Comparison of ENCODE assay signal across 24 cellular contexts in genomic region chr11:111305871-111306270, GRCh38. TPM values are rescaled to one million over a fixed set of nuclear protein-coding genes. Genes with fewer than 3 reads are reported as not detected.
"Had no signal": no experiment of that assay in that cellular context is flagged by ENCODE, and none has a peak within 500 bp of the region (broad histone marks: within the 10 kb centered on the region; RNA-seq: fewer than 3 reads in every experiment).

No MANE protein-coding gene starts in this region.

- H3K4me3 ChIP-seq: lower lobe of right lung, thyroid gland had no signal

- H3K36me3 ChIP-seq: brain microvascular endothelial cell, lower lobe of right lung, thyroid gland had no signal

- H3K9me3 ChIP-seq: lower lobe of right lung, thyroid gland had no signal

- H3K27me3 ChIP-seq: thyroid gland had no signal

- ATAC-seq: activated CD8-positive, alpha-beta T cell treated with anti-CD3 and anti-CD28 coated beads for 36 hours; activated T-cell treated with anti-CD3 and anti-CD28 coated beads, Interleukin-2, amount 50 U/mL, for 4 hours; foreskin keratinocyte; left colon; lower lobe of right lung had no signal

- DNase-seq: activated CD4-positive, alpha-beta T cell treated with anti-CD3 and anti-CD28 coated beads, Interleukin-2, amount 10 ng/mL, durations not matched to agents 24 days and 14 days; activated CD8-positive, alpha-beta T cell treated with anti-CD3 and anti-CD28 coated beads for 36 hours; activated effector memory CD4-positive, alpha-beta T cell treated with Interleukin-2 at 50 U/mL for 16 hours; activated naive CD4-positive, alpha-beta T cell treated with anti-CD3 and anti-CD28 coated beads, Interleukin-2, amount 50 U/mL, for 16 hours; activated T-cell treated with anti-CD3 and anti-CD28 coated beads, Interleukin-2, amount 50 U/mL, for 4 hours; aorta; brain microvascular endothelial cell; central memory CD4-positive, alpha-beta T cell; endodermal cell; foreskin keratinocyte; hippocampal formation; islet precursor cell; left colon; lower lobe of right lung; nucleus accumbens; posterior cingulate gyrus; retina; stimulated activated CD4-positive, alpha-beta T cell treated with anti-CD3 and anti-CD28 coated beads, Interleukin-12 subunit alpha, Interleukin-12 subunit beta, amount 100 ng/mL, for 4 hours; stimulated activated CD4-positive, alpha-beta T cell treated with anti-CD3 and anti-CD28 coated beads, Interleukin-1b, Interleukin-23, amount 100 ng/mL, for 48 hours; stimulated activated CD8-positive, alpha-beta memory T cell treated with anti-CD3 and anti-CD28 coated beads, Interleukin-4, amount 100 ng/mL, for 48 hours; stimulated activated naive CD4-positive, alpha-beta T cell; T-helper 2 cell; thyroid gland had no signal

- H3K27ac ChIP-seq: brain microvascular endothelial cell, epithelial cell of prostate, foreskin keratinocyte, lower lobe of right lung, thyroid gland had no signal

- H3K4me1 ChIP-seq: foreskin keratinocyte had no signal

RNA-seq across cellular contexts. Expression of gene POU2AF3, which starts 7.5 kb away (rescaled TPM):
- total RNA-seq: activated CD8-positive, alpha-beta T cell treated with anti-CD3 and anti-CD28 coated beads for 36 hours; activated T-cell treated with anti-CD3 and anti-CD28 coated beads, Interleukin-2, amount 50 U/mL, for 4 hours; foreskin keratinocyte had no signal
- polyA plus RNA-seq: foreskin keratinocyte had no signal
